Comparison of ENCODE assay signal across 19 cellular contexts in the genomic region with DNA sequence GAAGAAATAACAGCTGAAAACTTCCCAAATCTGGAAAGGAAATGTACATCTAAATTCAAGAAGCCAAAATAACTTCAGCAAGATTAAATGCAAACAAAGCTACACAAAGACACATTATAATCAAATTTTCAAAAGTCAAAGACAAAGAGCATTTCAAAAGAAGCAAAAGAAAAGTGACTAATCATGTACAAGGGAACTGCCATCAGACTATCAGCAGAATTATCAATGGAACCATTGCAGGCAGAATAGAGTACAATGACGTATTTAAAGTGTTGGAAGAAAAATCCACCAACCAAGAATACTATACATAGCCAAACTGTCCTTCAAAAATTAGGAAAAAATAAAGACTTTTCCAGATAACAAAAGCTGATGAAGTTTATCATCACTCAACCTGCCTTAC.
"Had no signal": no experiment of that assay in that cellular context is flagged by ENCODE, and none has a peak within 500 bp of the region (broad histone marks: within the 10 kb centered on the region; RNA-seq: fewer than 3 reads in every experiment).

No MANE protein-coding gene starts in this region.

- DNase-seq: dermis blood vessel endothelial cell; dorsolateral prefrontal cortex; effector CD4-positive, alpha-beta T cell; effector memory CD4-positive, alpha-beta T cell; foreskin keratinocyte; heart left ventricle; hypothalamus; left cardiac atrium; left lung; left ventricle myocardium superior; lower lobe of right lung; mesenchymal stem cell; mucosa of descending colon; naive B cell had no signal

- H3K4me1 ChIP-seq: esophagus muscularis mucosa, foreskin keratinocyte, gastroesophageal sphincter, heart left ventricle, left lung, lower lobe of right lung had no signal

- H3K4me1 Mint-ChIP-seq: mesothelial cell of epicardium, naive B cell had no signal

- H3K36me3 ChIP-seq: esophagus muscularis mucosa, gastroesophageal sphincter, heart left ventricle, left lung, lower lobe of right lung had no signal

- H3K27ac Mint-ChIP-seq: mesothelial cell of epicardium, naive B cell had no signal

- ATAC-seq: foreskin keratinocyte, gastroesophageal sphincter, heart left ventricle, left cardiac atrium, left lung, left ventricle myocardium superior, lower lobe of right lung, mucosa of descending colon had no signal

- H3K27me3 Mint-ChIP-seq: naive B cell had no signal

- H3K4me3 Mint-ChIP-seq: mesothelial cell of epicardium, naive B cell had no signal

- H3K4me3 ChIP-seq: coronary artery, dorsolateral prefrontal cortex, esophagus muscularis mucosa, gastroesophageal sphincter, heart left ventricle, hepatocyte, left lung, lower lobe of right lung, mucosa of descending colon had no signal

- H3K27ac ChIP-seq: coronary artery, dorsolateral prefrontal cortex, esophagus muscularis mucosa, foreskin keratinocyte, gastroesophageal sphincter, heart left ventricle, hepatocyte, left lung, lower lobe of right lung had no signal

- H3K27me3 ChIP-seq: dorsolateral prefrontal cortex, esophagus muscularis mucosa, foreskin keratinocyte, gastroesophageal sphincter, heart left ventricle, hepatocyte, left lung had no signal
